In genomic region chr15:25019434-25019833, GRCh38 we compare ENCODE assay signal across 9 cellular contexts.
"Had no signal": no experiment of that assay in that cellular context is flagged by ENCODE, and none has a peak within 500 bp of the region (broad histone marks: within the 10 kb centered on the region; RNA-seq: fewer than 3 reads in every experiment).

No MANE protein-coding gene starts in this region.

- DNase-seq: GM23248, GOT3, H7, HFFc6 had no signal

- H3K27ac ChIP-seq: GM23248, HL-60 had no signal

- H3K4me3 ChIP-seq: GM23248, HAP-1 had no signal

- H3K4me3 Mint-ChIP-seq: HFFc6, IgD-negative memory B cell had no signal

- ATAC-seq: HCT116, HepG2 had no signal

- H3K27me3 Mint-ChIP-seq: IgD-negative memory B cell had no signal

- H3K9me3 ChIP-seq: HAP-1 had no signal

- H3K4me1 Mint-ChIP-seq: IgD-negative memory B cell had no signal

- H3K27ac Mint-ChIP-seq: HFFc6, IgD-negative memory B cell had no signal

- H3K4me1 ChIP-seq: HAP-1 had no signal

- H3K36me3 ChIP-seq: HAP-1 had no signal
